In genomic region chr2:218399391-218400166, GRCh38 we compare ENCODE assay signal across 1 cellular context.
TF ChIP-seq lines count a peak whose summit lies in the region.

Gene CTDSP1 (plus strand): TSS chr2:218399868. CDS start chr2:218400091, 223 bp downstream.

TF ChIP-seq in K562, 482 proteins besides CTCF, POLR2A, EP300 and RAD21 (continued from another document):
- TF ChIP-seq THRA (IDR thresholded peaks at IDR 0.05) = no peak
- TF ChIP-seq YY1 (IDR thresholded peaks at IDR 0.05; ENCODE audit: borderline replicate concordance in 1 of 3, control insufficient read depth in 1 of 3, extremely low read depth in 1 of 3, insufficient read depth in 3 of 3, insufficient read length in 1 of 3, insufficient replicate concordance in 2 of 3, low read depth in 1 of 3, low read length in 2 of 3) = peak; percentile 14 to 91 (median 84)
- peak; percentile 15 for TF ChIP-seq FIP1L1 (IDR thresholded peaks at IDR 0.05; ENCODE audit: low read depth, low read length, poor library complexity, severe bottlenecking)
- TF ChIP-seq CCNT2 (IDR thresholded peaks at IDR 0.05; ENCODE audit: borderline replicate concordance, extremely low read depth, insufficient read length, low read depth, low read length) = peak; percentile 90
- TF ChIP-seq PTBP1 (IDR thresholded peaks at IDR 0.05; ENCODE audit: low read depth, low read length) = peak; percentile 98
- peak; percentile 78 to 94 for TF ChIP-seq E2F6 (IDR thresholded peaks at IDR 0.05; ENCODE audit: borderline replicate concordance in 1 of 2, extremely low read depth in 1 of 2, insufficient read depth in 1 of 2, insufficient read length in 1 of 2, low read depth in 1 of 2, low read length in 1 of 2, poor library complexity in 1 of 2, severe bottlenecking in 1 of 2)
- peak in 1 of 2 experiments; percentile 31; a peak in 1 of 4 replicates for TF ChIP-seq RCOR1 (IDR thresholded peaks at IDR 0.05; ENCODE audit: borderline replicate concordance in 1 of 2, low read depth in 2 of 2, low read length in 2 of 2)
- TF ChIP-seq SAFB (IDR thresholded peaks at IDR 0.05; ENCODE audit: borderline replicate concordance, low read depth, low read length) = no peak
- TF ChIP-seq RNF219 (CRISPR knock-in tag; IDR thresholded peaks at IDR 0.05) = no peak
- peak; percentile 66; the same call in 1 of the 2 replicates for TF ChIP-seq CREB3L1 (IDR thresholded peaks at IDR 0.05; ENCODE audit: borderline replicate concordance, low read depth)
- TF ChIP-seq NCOR1 (IDR thresholded peaks at IDR 0.05) = peak; percentile 21; the same call in 1 of the 2 replicates
- peak; percentile 42; the same call in 1 of the 2 replicates for TF ChIP-seq ETV1 (tag; conservative IDR thresholded peaks at IDR 0.05; ENCODE audit: low read depth)
- TF ChIP-seq STAG1 (CRISPR knock-in tag; IDR thresholded peaks at IDR 0.05; ENCODE audit: borderline replicate concordance) = no peak
- peak; percentile 50 for TF ChIP-seq RBM25 (IDR thresholded peaks at IDR 0.05; ENCODE audit: low read depth, low read length, severe bottlenecking)
- TF ChIP-seq ZBTB49 (CRISPR knock-in tag; IDR thresholded peaks at IDR 0.05; ENCODE audit: borderline replicate concordance) = 0 out of 2 replicates have a peak, but pooled peaks have one; percentile 24
- TF ChIP-seq RBBP5 (IDR thresholded peaks at IDR 0.05; ENCODE audit: borderline replicate concordance, insufficient read depth, low read length, poor library complexity, severe bottlenecking) = peak; percentile 25
- TF ChIP-seq SRSF7 (optimal IDR thresholded peaks at IDR 0.05; ENCODE audit: low read depth, low read length) = no peak
- no peak for TF ChIP-seq CREB1 (IDR thresholded peaks at IDR 0.05)
- 0 out of 2 replicates have a peak, but pooled peaks have one; percentile 23 for TF ChIP-seq CREB1 (CRISPR knock-in tag; IDR thresholded peaks at IDR 0.05)
- TF ChIP-seq SIN3A (IDR thresholded peaks at IDR 0.05; ENCODE audit: borderline replicate concordance in 2 of 2, control insufficient read depth in 1 of 2, low read depth in 2 of 2, low read length in 2 of 2) = 0 out of 4 replicates have a peak, but pooled peaks of 1 of the 2 experiments have one; percentile 6
- peak; percentile 33; the same call in 1 of the 2 replicates for TF ChIP-seq GABPB1 (CRISPR knock-in tag; IDR thresholded peaks at IDR 0.05)
- TF ChIP-seq NEUROD1 (IDR thresholded peaks at IDR 0.05; ENCODE audit: borderline replicate concordance, low read depth, low read length, partially characterized antibody) = peak; percentile 88
- TF ChIP-seq CTBP1 (IDR thresholded peaks at IDR 0.05; ENCODE audit: borderline replicate concordance) = peak; percentile 94
- TF ChIP-seq POLR2H (tag; IDR thresholded peaks at IDR 0.05; ENCODE audit: low read depth) = peak; percentile 50
- no peak for TF ChIP-seq HNRNPK (IDR thresholded peaks at IDR 0.05; ENCODE audit: low read depth, low read length, poor library complexity, severe bottlenecking)
- TF ChIP-seq ZNF639 (CRISPR knock-in tag; conservative IDR thresholded peaks at IDR 0.05 in 1 of 2, IDR thresholded peaks at IDR 0.05 in 1 of 2) = peak in 1 of 2 experiments; percentile 84; a peak in 2 of 4 replicates
- peak in 1 of 2 experiments; percentile 94; a peak in 2 of 4 replicates for TF ChIP-seq NONO (IDR thresholded peaks at IDR 0.05; ENCODE audit: low read depth in 2 of 2, low read length in 1 of 2)
- no peak for TF ChIP-seq ZBTB2 (IDR thresholded peaks at IDR 0.05)
- peak; percentile 82 for TF ChIP-seq L3MBTL2 (IDR thresholded peaks at IDR 0.05)
- TF ChIP-seq ELF2 (CRISPR knock-in tag; IDR thresholded peaks at IDR 0.05) = no peak
- no peak for TF ChIP-seq NR1H2 (CRISPR knock-in tag; IDR thresholded peaks at IDR 0.05)
- TF ChIP-seq NR4A1 (CRISPR knock-in tag; IDR thresholded peaks at IDR 0.05) = no peak
- no peak for TF ChIP-seq NR4A1 (tag; IDR thresholded peaks at IDR 0.05)
- TF ChIP-seq DDX20 (tag; IDR thresholded peaks at IDR 0.05; ENCODE audit: low read depth) = no peak
- TF ChIP-seq ELF1 (tag; IDR thresholded peaks at IDR 0.05) = peak; percentile 49; the same call in 1 of the 2 replicates
- 0 out of 4 replicates have a peak, but pooled peaks of 1 of the 2 experiments have one; percentile 25 for TF ChIP-seq KDM1A (IDR thresholded peaks at IDR 0.05)
- TF ChIP-seq EP400 (IDR thresholded peaks at IDR 0.05) = peak; percentile 65; the same call in 1 of the 2 replicates
- TF ChIP-seq MAZ (CRISPR knock-in tag; conservative IDR thresholded peaks at IDR 0.05 in 1 of 2, IDR thresholded peaks at IDR 0.05 in 1 of 2) = peak; percentile 63 to 68
